8 cellular contexts compared by ENCODE assay signal in the genomic region with DNA sequence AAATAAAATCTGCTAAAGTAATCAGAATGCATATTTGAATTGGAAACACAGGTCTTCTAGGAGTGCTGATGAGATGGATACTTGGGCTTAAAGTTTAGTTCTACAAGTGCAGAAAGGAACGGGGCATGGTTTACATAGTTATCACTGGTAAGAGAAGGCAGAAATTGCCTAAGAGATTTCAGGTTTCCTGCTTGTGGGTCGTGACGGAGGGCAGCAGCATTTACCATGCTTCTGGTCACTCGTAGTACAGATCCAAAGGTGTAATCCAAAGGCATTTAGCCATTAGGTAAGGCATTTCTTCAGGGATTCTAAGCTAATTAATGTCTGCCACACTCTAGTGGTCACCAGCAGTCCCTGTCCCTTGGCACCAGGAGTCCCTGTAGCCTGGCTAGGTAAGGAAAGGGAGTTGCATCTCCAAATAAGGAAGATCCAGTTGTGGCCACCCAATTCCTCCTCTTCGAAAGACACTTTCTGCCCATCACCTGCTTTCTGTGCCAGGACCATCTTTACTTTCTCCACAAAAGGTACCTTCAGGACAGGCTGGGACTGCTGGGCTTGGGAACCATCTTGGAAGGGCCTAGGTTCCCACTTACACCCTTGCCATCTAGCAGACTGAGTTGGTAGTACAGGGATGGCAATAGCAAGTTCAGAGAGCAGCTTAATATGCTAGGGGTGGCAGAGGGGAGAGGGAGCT. TPM values are rescaled to one million over a fixed set of nuclear protein-coding genes. Genes with fewer than 3 reads are reported as not detected.
DNase-seq lines count a peak whose midpoint lies in the region; ATAC-seq and TF ChIP-seq lines count a peak whose summit lies in the region.

No MANE protein-coding gene starts in this region.

- H3K27me3 Mint-ChIP-seq in brain = peaks cover 7% of the 10 kb centered on the region

- H3K9me3 ChIP-seq in HUES48 (ENCODE audit: control insufficient read depth, insufficient read depth, low read length) (no peaks in the 10 kb centered on the region), muscle layer of colon (ENCODE audit: low read length) (no peaks in the 10 kb centered on the region)

- H3K9me3 Mint-ChIP-seq in brain = no peaks in the 10 kb centered on the region

- H3K9ac ChIP-seq in HUES48 (ENCODE audit: low read depth, low read length) (no peak overlapping the region), muscle layer of colon (ENCODE audit: low read length) (peak overlapping the region; percentile 51)

- H3K4me1 Mint-ChIP-seq in brain = peaks cover 42% of the 10 kb centered on the region

- peak overlapping the region; percentile 68; the same call in 1 of the 2 replicates for H3K4me3 ChIP-seq in AG09309 (ENCODE audit: control insufficient read depth, low read depth, low read length)
- peak overlapping the region; percentile 98 for H3K4me3 ChIP-seq in HUES48 (ENCODE audit: low read depth, low read length)
- H3K4me3 ChIP-seq in muscle layer of colon (ENCODE audit: low read depth in 1 of 2, low read length in 2 of 2) = peak overlapping the region in 1 of 2 donors; percentile 88

- no peaks in the 10 kb centered on the region for H3K36me3 Mint-ChIP-seq in brain

- H3K36me3 ChIP-seq in HUES48 (ENCODE audit: control insufficient read depth, insufficient read depth, low read length) = no peaks in the 10 kb centered on the region
- H3K36me3 ChIP-seq in muscle layer of colon (ENCODE audit: insufficient read depth, low read length) = no peaks in the 10 kb centered on the region

- H3K4me1 ChIP-seq in HUES48 (ENCODE audit: control insufficient read depth, insufficient read depth, low read length) (peaks cover 14% of the 10 kb centered on the region), muscle layer of colon (ENCODE audit: insufficient read depth, low read length) (peaks cover 18% of the 10 kb centered on the region)

- H3K27ac Mint-ChIP-seq in brain = peak overlapping the region; percentile 98 to 100 (median 100)

- no peak for DNase-seq in AG09309 (ENCODE audit: low read depth)
- no peak for DNase-seq in COLO829 (ENCODE audit: low spot score)
- DNase-seq in Ammon's horn (ENCODE audit: low spot score) = no peak
- no peak for DNase-seq in NK-92 treated with Interleukin-12 subunit alpha and Interleukin-12 subunit beta, amount 100 ng/mL, for 24 hours (lab: John Stamatoyannopoulos, UW)

- ATAC-seq in GM18909 (IDR thresholded peaks at IDR 0.05; ENCODE audit: poor library complexity, unreplicated experiment) = no peak

- H3K27me3 ChIP-seq in HUES48 (ENCODE audit: control insufficient read depth, insufficient read depth, low read length) (no peaks in the 10 kb centered on the region), muscle layer of colon (ENCODE audit: control insufficient read depth in 1 of 2, insufficient read depth in 2 of 2, low read length in 2 of 2) (no peaks in the 10 kb centered on the region)

- peak; percentile 0 for TF ChIP-seq CTCF in AG09309 (IDR thresholded peaks at IDR 0.05; ENCODE audit: control insufficient read depth, insufficient read depth, low read depth, low read length, missing control alignments)
- no peak for TF ChIP-seq CTCF in brain (conservative IDR thresholded peaks at IDR 0.05)

- H3K4me3 Mint-ChIP-seq in brain = peak overlapping the region; percentile 96 to 98 (median 97)

- H3K27ac ChIP-seq in HUES48 (ENCODE audit: low read depth, low read length) (no peak overlapping the region), muscle layer of colon (ENCODE audit: low read depth, low read length) (peak overlapping the region; percentile 61)

RNA-seq across cellular contexts. Expression of a gene that starts 1.5 kb away (rescaled TPM):
- 65.2 TPM for polyA plus RNA-seq in brain (ENCODE audit: insufficient read depth, low read depth, low replicate concordance)

RNA-seq across cellular contexts. Expression of a gene that starts 1.7 kb away (rescaled TPM):
- polyA plus RNA-seq in brain (ENCODE audit: insufficient read depth, low read depth, low replicate concordance) = 11.1 TPM

RNA-seq across cellular contexts. Expression of a gene that starts 51.4 kb away (rescaled TPM):
- 28.3 TPM for polyA plus RNA-seq in brain (ENCODE audit: insufficient read depth, low read depth, low replicate concordance)

RNA-seq across cellular contexts. Expression of a gene that starts 54.5 kb away (rescaled TPM):
- polyA plus RNA-seq in brain (ENCODE audit: insufficient read depth, low read depth, low replicate concordance) = 15.9 TPM

RNA-seq across cellular contexts. Expression of a gene that starts 54.8 kb away (rescaled TPM):
- polyA plus RNA-seq in brain (ENCODE audit: insufficient read depth, low read depth, low replicate concordance) = 1.3 TPM
